In genomic region chr3:153601422-153601853, GRCh38 we compare ENCODE assay signal across 21 cellular contexts.
DNase-seq lines count a peak whose midpoint lies in the region; ATAC-seq and TF ChIP-seq lines count a peak whose summit lies in the region.
"Had no signal": no experiment of that assay in that cellular context is flagged by ENCODE, and none has a peak within 500 bp of the region (broad histone marks: within the 10 kb centered on the region; RNA-seq: fewer than 3 reads in every experiment).

No MANE protein-coding gene starts in this region.

- no peaks in the 10 kb centered on the region for H3F3A ChIP-seq in PC-3 (ENCODE audit: low read length, unreplicated experiment)

- intact Hi-C loops in PC-3 (cut with micrococcal nuclease), result loop anchor here (2.0 kb wide), 1 partner anchor 325 kb away; no protein-coding TSS in a partner anchor

- TF ChIP-seq CTCF in PC-3 (conservative IDR thresholded peaks at IDR 0.05; ENCODE audit: low read depth, low read length), result no peak
- no peak for TF ChIP-seq CTCF in fibroblast of mammary gland (conservative IDR thresholded peaks at IDR 0.05; ENCODE audit: control insufficient read depth, insufficient read depth, low read depth, low read length)
- TF ChIP-seq CTCF in nephron progenitor cell (IDR thresholded peaks at IDR 0.05), result no peak

- no peak overlapping the region for H3K4me3 Mint-ChIP-seq in nephron progenitor cell
- H3K4me3 Mint-ChIP-seq: activated CD8-positive, alpha-beta T cell treated with anti-CD3 and anti-CD28 coated beads for 36 hours; activated naive CD8-positive, alpha-beta T cell treated with anti-CD3 and anti-CD28 coated beads for 36 hours; activated T-cell treated with anti-CD3 and anti-CD28 coated beads, Interleukin-2, amount 50 U/mL, for 72 hours had no signal

- POLR2A ChIA-PET in PC-3 (lab: Charles Lee; ENCODE audit: unreplicated experiment), result no interaction called here

- H3K9ac ChIP-seq in PC-3 (ENCODE audit: low read length), result no peak overlapping the region

- H3K27me3 ChIP-seq in PC-3 (ENCODE audit: low read length), result no peaks in the 10 kb centered on the region
- H3K27me3 ChIP-seq: esophagus squamous epithelium, uterus had no signal

- H3K4me3 ChIP-seq in PC-3 (ENCODE audit: low read length), result no peak overlapping the region
- no peak overlapping the region for H3K4me3 ChIP-seq in fibroblast of mammary gland (ENCODE audit: control insufficient read depth, low read depth, low read length)
- H3K4me3 ChIP-seq: dorsolateral prefrontal cortex, esophagus squamous epithelium, HAP-1, uterus had no signal

- no peaks in the 10 kb centered on the region for H3K4me1 Mint-ChIP-seq in nephron progenitor cell

- H3K27ac ChIP-seq in PC-3 (ENCODE audit: low read length), result no peak overlapping the region; the same call in 1 of the 2 replicates
- H3K27ac ChIP-seq: dorsolateral prefrontal cortex, esophagus squamous epithelium, HL-60, uterus had no signal

- H4K20me1 ChIP-seq in PC-3 (ENCODE audit: low read length), result no peaks in the 10 kb centered on the region

- no peaks in the 10 kb centered on the region for H3K9me3 ChIP-seq in PC-3 (ENCODE audit: low read length)
- H3K9me3 ChIP-seq: esophagus squamous epithelium, HAP-1, uterus had no signal

- no peak for ATAC-seq in PC-3
- no peak for ATAC-seq in GM19023 (IDR thresholded peaks at IDR 0.05; ENCODE audit: unreplicated experiment)
- ATAC-seq: activated CD8-positive, alpha-beta T cell treated with anti-CD3 and anti-CD28 coated beads for 36 hours; activated T-cell treated with anti-CD3 and anti-CD28 coated beads, Interleukin-2, amount 50 U/mL, for 72 hours had no signal

- H3K4me1 ChIP-seq in PC-3 (ENCODE audit: insufficient read depth, low read length), result peaks cover 30% of the 10 kb centered on the region
- H3K4me1 ChIP-seq: HAP-1, uterus had no signal

- H3K27me3 Mint-ChIP-seq in nephron progenitor cell (ENCODE audit: low read depth, poor library complexity), result peaks cover 6% of the 10 kb centered on the region
- H3K27me3 Mint-ChIP-seq: activated naive CD8-positive, alpha-beta T cell treated with anti-CD3 and anti-CD28 coated beads for 36 hours had no signal

- no peaks in the 10 kb centered on the region for H3K36me3 ChIP-seq in PC-3 (ENCODE audit: low read depth, low read length)
- H3K36me3 ChIP-seq: esophagus squamous epithelium, HAP-1, uterus had no signal

- BruUV-seq in PC-3 (replicated peaks; lab: Mats Ljungman, UMichigan), result no TSS peak

- no peaks in the 10 kb centered on the region for H3K9me2 ChIP-seq in PC-3 (replicated peaks; ENCODE audit: low read length)

- no peak overlapping the region for H3K27ac Mint-ChIP-seq in nephron progenitor cell
- H3K27ac Mint-ChIP-seq: activated CD8-positive, alpha-beta T cell treated with anti-CD3 and anti-CD28 coated beads for 36 hours; activated naive CD8-positive, alpha-beta T cell treated with anti-CD3 and anti-CD28 coated beads for 36 hours; activated T-cell treated with anti-CD3 and anti-CD28 coated beads, Interleukin-2, amount 50 U/mL, for 72 hours had no signal

- no peaks in the 10 kb centered on the region for H3K79me2 ChIP-seq in PC-3 (ENCODE audit: low read length)

- no peak overlapping the region for H2AFZ ChIP-seq in PC-3 (ENCODE audit: low read length)

- CTCF ChIA-PET in PC-3 (lab: Charles Lee), result no interaction called here

- H3K36me3 Mint-ChIP-seq in nephron progenitor cell (ENCODE audit: low read depth), result no peaks in the 10 kb centered on the region
- H3K36me3 Mint-ChIP-seq: activated naive CD8-positive, alpha-beta T cell treated with anti-CD3 and anti-CD28 coated beads for 36 hours had no signal

- peak overlapping the region; percentile 32; the same call in 1 of the 2 replicates for H3K4me2 ChIP-seq in PC-3 (ENCODE audit: low read length)

- no peaks in the 10 kb centered on the region for H3K9me3 Mint-ChIP-seq in nephron progenitor cell
- H3K9me3 Mint-ChIP-seq: activated CD8-positive, alpha-beta T cell treated with anti-CD3 and anti-CD28 coated beads for 36 hours; activated naive CD8-positive, alpha-beta T cell treated with anti-CD3 and anti-CD28 coated beads for 36 hours; activated T-cell treated with anti-CD3 and anti-CD28 coated beads, Interleukin-2, amount 50 U/mL, for 72 hours had no signal

- DNase-seq in ELF-1 (ENCODE audit: low read depth, low spot score) (peak; percentile 7), PC-3 (peak; percentile 45), fibroblast of mammary gland (ENCODE audit: low read depth) (peak; percentile 22), nephron progenitor cell (peak; percentile 6), NCI-H1092 treated with DMSO at 0.1 percent for 48 hours (lab: John Stamatoyannopoulos, UW) (no peak)
- no peak for DNase-seq in stimulated activated naive CD4-positive, alpha-beta T cell (lab: John Stamatoyannopoulos, UW)
- DNase-seq: activated CD8-positive, alpha-beta T cell treated with anti-CD3 and anti-CD28 coated beads for 36 hours; activated naive CD8-positive, alpha-beta T cell treated with anti-CD3 and anti-CD28 coated beads for 36 hours; activated T-cell treated with anti-CD3 and anti-CD28 coated beads, Interleukin-2, amount 50 U/mL, for 72 hours; dorsolateral prefrontal cortex; esophagus squamous epithelium; hippocampal formation; NCI-H187 treated with DMSO at 0.1 percent for 48 hours; NCI-H510A; occipital lobe; stimulated activated CD4-positive, alpha-beta T cell treated with anti-CD3 and anti-CD28 coated beads, Interleukin-2, amount 100 ng/mL, for 24 hours; substantia nigra; uterus had no signal

Comparison
In these comparisons a context has a peak if more than half of its experiments do, and no peak if none do; other contexts are left out.
1. DNase-seq: peak in ELF-1 (single experiment), PC-3 (single experiment), fibroblast of mammary gland (single experiment) and nephron progenitor cell (single experiment); none in stimulated activated naive CD4-positive, alpha-beta T cell (0 of 6) and NCI-H1092 treated with DMSO at 0.1 percent for 48 hours (single experiment).